Comparison of ENCODE assay signal across 8 cellular contexts in genomic region chr2:176079851-176080539, GRCh38. TPM values are rescaled to one million over a fixed set of nuclear protein-coding genes. Genes with fewer than 3 reads are reported as not detected.
DNase-seq lines count a peak whose midpoint lies in the region; ATAC-seq lines count a peak whose summit lies in the region.

No MANE protein-coding gene starts in this region.

- H3K36me3 Mint-ChIP-seq in activated naive CD8-positive, alpha-beta T cell treated with anti-CD3 and anti-CD28 coated beads for 36 hours, result peaks cover 37% of the 10 kb centered on the region

- ATAC-seq in GM18867 (IDR thresholded peaks at IDR 0.05; ENCODE audit: unreplicated experiment), result no peak

- H3K27ac ChIP-seq in subcutaneous abdominal adipose tissue (ENCODE audit: low read depth, low read length), result no peak overlapping the region

- peaks cover 92% of the 10 kb centered on the region for H3K27me3 Mint-ChIP-seq in activated naive CD8-positive, alpha-beta T cell treated with anti-CD3 and anti-CD28 coated beads for 36 hours

- peaks cover 16% of the 10 kb centered on the region for H3K4me1 Mint-ChIP-seq in activated naive CD8-positive, alpha-beta T cell treated with anti-CD3 and anti-CD28 coated beads for 36 hours

- H3K27me3 ChIP-seq in iPS-15b (ENCODE audit: control insufficient read depth, insufficient read depth, low read length), result peaks cover 95% of the 10 kb centered on the region
- H3K27me3 ChIP-seq in subcutaneous abdominal adipose tissue (ENCODE audit: control insufficient read depth in 5 of 5, insufficient read depth in 4 of 5, low read length in 5 of 5), result peaks cover 79 to 90% (median 88%) of the 10 kb centered on the region in 5 donors

- peak; percentile 49 for DNase-seq in activated T-cell treated with anti-CD3 and anti-CD28 coated beads for 48 hours (ENCODE audit: low read depth)
- DNase-seq in activated T-cell treated with anti-CD3 and anti-CD28 coated beads, Interleukin-2, amount 50 U/mL, for 48 hours, result no peak
- DNase-seq in NCI-H2081 treated with DMSO at 0.1 percent for 48 hours (lab: John Stamatoyannopoulos, UW), result peak; percentile 73
- peak; percentile 57 for DNase-seq in activated naive CD8-positive, alpha-beta T cell treated with anti-CD3 and anti-CD28 coated beads for 36 hours
- DNase-seq in activated CD4-positive, alpha-beta T cell treated with anti-CD3 and anti-CD28 coated beads for 1 hour, result no peak

- H3K36me3 ChIP-seq in iPS-15b (ENCODE audit: control insufficient read depth, insufficient read depth, low read length), result no peaks in the 10 kb centered on the region
- H3K36me3 ChIP-seq in subcutaneous abdominal adipose tissue (ENCODE audit: control insufficient read depth in 5 of 5, insufficient read depth in 5 of 5, low read length in 5 of 5), result no peaks in the 10 kb centered on the region

- H3K9ac ChIP-seq in iPS-15b (ENCODE audit: low read depth, low read length), result no peak overlapping the region
- no peak overlapping the region for H3K9ac ChIP-seq in subcutaneous abdominal adipose tissue (ENCODE audit: low read length in 5 of 5)

- no peaks in the 10 kb centered on the region for H3K9me3 ChIP-seq in iPS-15b (ENCODE audit: control insufficient read depth, insufficient read depth, low read length)
- peaks cover 0 to 12% (median 5%) of the 10 kb centered on the region in 5 donors for H3K9me3 ChIP-seq in subcutaneous abdominal adipose tissue (ENCODE audit: control insufficient read depth in 5 of 5, low read length in 5 of 5)

- peaks cover 3% of the 10 kb centered on the region for H3K4me1 ChIP-seq in iPS-15b (ENCODE audit: control insufficient read depth, insufficient read depth, low read length)
- H3K4me1 ChIP-seq in subcutaneous abdominal adipose tissue (ENCODE audit: control insufficient read depth in 5 of 5, insufficient read depth in 5 of 5, low read length in 5 of 5), result peaks cover 0 to 34% (median 23%) of the 10 kb centered on the region in 5 donors

- H3K27ac Mint-ChIP-seq in activated naive CD8-positive, alpha-beta T cell treated with anti-CD3 and anti-CD28 coated beads for 36 hours, result peak overlapping the region; percentile 54

- H3K4me3 Mint-ChIP-seq in activated naive CD8-positive, alpha-beta T cell treated with anti-CD3 and anti-CD28 coated beads for 36 hours, result peak overlapping the region; percentile 55

- peak overlapping the region; percentile 43 for H3K4me3 ChIP-seq in iPS-15b (ENCODE audit: low read depth, low read length)
- peak overlapping the region in 4 of 5 donors; percentile 17 to 56 (median 44) for H3K4me3 ChIP-seq in subcutaneous abdominal adipose tissue (ENCODE audit: low read depth in 1 of 5, low read length in 5 of 5)

- peaks cover 40% of the 10 kb centered on the region for H3K9me3 Mint-ChIP-seq in activated naive CD8-positive, alpha-beta T cell treated with anti-CD3 and anti-CD28 coated beads for 36 hours

RNA-seq across cellular contexts. Expression of gene EVX2, which starts 3.8 kb away (rescaled TPM):
- not detected for total RNA-seq in activated naive CD8-positive, alpha-beta T cell treated with anti-CD3 and anti-CD28 coated beads for 36 hours

RNA-seq across cellular contexts. Expression of gene HOXD13, which starts 12.5 kb away (rescaled TPM):
- total RNA-seq in activated naive CD8-positive, alpha-beta T cell treated with anti-CD3 and anti-CD28 coated beads for 36 hours, result not detected

RNA-seq across cellular contexts. Expression of gene HOXD12, which starts 19.6 kb away (rescaled TPM):
- not detected for total RNA-seq in activated naive CD8-positive, alpha-beta T cell treated with anti-CD3 and anti-CD28 coated beads for 36 hours

RNA-seq across cellular contexts. Expression of gene HOXD11, which starts 27.1 kb away (rescaled TPM):
- not detected for total RNA-seq in activated naive CD8-positive, alpha-beta T cell treated with anti-CD3 and anti-CD28 coated beads for 36 hours

RNA-seq across cellular contexts. Expression of gene HOXD10, which starts 36.6 kb away (rescaled TPM):
- total RNA-seq in activated naive CD8-positive, alpha-beta T cell treated with anti-CD3 and anti-CD28 coated beads for 36 hours, result not detected

Comparison
In these comparisons a context has a peak if more than half of its experiments do, and no peak if none do; other contexts are left out.
1. DNase-seq: peak in activated T-cell treated with anti-CD3 and anti-CD28 coated beads for 48 hours (single experiment), NCI-H2081 treated with DMSO at 0.1 percent for 48 hours (single experiment) and activated naive CD8-positive, alpha-beta T cell treated with anti-CD3 and anti-CD28 coated beads for 36 hours (single experiment); none in activated T-cell treated with anti-CD3 and anti-CD28 coated beads, Interleukin-2, amount 50 U/mL, for 48 hours (0 of 2) and activated CD4-positive, alpha-beta T cell treated with anti-CD3 and anti-CD28 coated beads for 1 hour (single experiment).